8 cellular contexts compared by ENCODE assay signal in the genomic region with DNA sequence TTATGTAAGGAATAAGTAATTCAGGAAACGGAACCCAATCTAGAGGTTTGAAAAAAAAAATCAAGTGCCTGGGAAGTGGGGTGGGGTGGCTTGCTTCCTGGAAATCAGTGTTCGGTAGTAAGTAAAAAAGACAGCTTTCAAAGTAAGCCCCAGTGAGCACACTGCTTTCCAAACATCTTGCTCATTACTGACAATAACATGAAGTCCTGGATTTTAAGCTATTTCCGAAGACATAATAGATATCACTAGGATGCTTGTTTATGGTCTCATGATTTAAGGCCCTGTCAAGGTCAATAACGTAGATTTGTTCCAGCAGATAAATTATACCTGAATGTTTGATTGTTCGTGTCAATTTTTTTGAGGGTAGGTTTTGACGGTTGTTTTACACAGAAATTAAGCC. TPM values are rescaled to one million over a fixed set of nuclear protein-coding genes. Genes with fewer than 3 reads are reported as not detected.
A peak's percentile ranks its signal among the peaks of the same experiment; 100 is the strongest.
DNase-seq lines count a peak whose midpoint lies in the region; ATAC-seq and TF ChIP-seq lines count a peak whose summit lies in the region.

No MANE protein-coding gene starts in this region.

- peaks cover 5% of the 10 kb centered on the region for H3K36me3 Mint-ChIP-seq in Caco-2 (ENCODE audit: insufficient read depth, unreplicated experiment)
- H3K36me3 Mint-ChIP-seq in effector memory CD8-positive, alpha-beta T cell (ENCODE audit: insufficient read depth), result peaks cover 30% of the 10 kb centered on the region

- peak overlapping the region; percentile 86 for H3K27ac ChIP-seq in OCI-LY1 (ENCODE audit: low read depth, low read length, poor library complexity, severe bottlenecking)

- no peaks in the 10 kb centered on the region for H3K36me3 ChIP-seq in Caco-2 (ENCODE audit: control insufficient read depth, insufficient read depth, low read length)
- no peaks in the 10 kb centered on the region for H3K36me3 ChIP-seq in OCI-LY1 (ENCODE audit: insufficient read depth, low read length)
- no peaks in the 10 kb centered on the region for H3K36me3 ChIP-seq in neuron (ENCODE audit: insufficient read depth, low read length)

- H3K4me3 ChIP-seq in Caco-2 (ENCODE audit: low read depth, low read length) (no peak overlapping the region), OCI-LY1 (ENCODE audit: low read depth, low read length, poor library complexity, severe bottlenecking) (peak overlapping the region; percentile 71), neuron (ENCODE audit: low read length) (peak overlapping the region; percentile 76)

- H3K4me3 Mint-ChIP-seq in Caco-2 (ENCODE audit: unreplicated experiment), result peak overlapping the region; percentile 90
- peak overlapping the region; percentile 97 to 98 for H3K4me3 Mint-ChIP-seq in effector memory CD8-positive, alpha-beta T cell

- H3K79me2 ChIP-seq in OCI-LY1 (ENCODE audit: insufficient read depth, low read length), result peaks cover 27% of the 10 kb centered on the region

- H4K20me1 ChIP-seq in OCI-LY1 (ENCODE audit: insufficient read depth, low read length), result no peaks in the 10 kb centered on the region

- TF ChIP-seq CTCF in Caco-2 (IDR thresholded peaks at IDR 0.05; ENCODE audit: insufficient read depth in 1 of 2, low read depth in 1 of 2, low read length in 1 of 2, severe bottlenecking in 1 of 2, unreplicated experiment in 1 of 2) (no peak), OCI-LY1 (IDR thresholded peaks at IDR 0.05; ENCODE audit: low read length) (no peak)

- BruUV-seq in Caco-2 (replicated peaks; lab: Mats Ljungman, UMichigan), result no TSS peak

- ATAC-seq in effector memory CD8-positive, alpha-beta T cell (replicated peaks), result no peak
- ATAC-seq in HG02884 (IDR thresholded peaks at IDR 0.05; ENCODE audit: unreplicated experiment), result no peak

- no peak overlapping the region for H3K27ac Mint-ChIP-seq in Caco-2 (ENCODE audit: unreplicated experiment)
- peak overlapping the region; percentile 95 to 98 for H3K27ac Mint-ChIP-seq in effector memory CD8-positive, alpha-beta T cell

- DNase-seq in Caco-2 (no peak), epidermal melanocyte (ENCODE audit: insufficient read length, low spot score) (no peak), 8988T (no peak)
- DNase-seq in effector memory CD8-positive, alpha-beta T cell, result no peak
- DNase-seq in central memory CD4-positive, alpha-beta T cell, result no peak

- POLR2A ChIA-PET in Caco-2 (lab: Charles Lee), result no interaction called here

- CTCF ChIA-PET in Caco-2 (lab: Charles Lee), result no interaction called here

- no peaks in the 10 kb centered on the region for H3K4me1 Mint-ChIP-seq in Caco-2 (ENCODE audit: low read depth, unreplicated experiment)
- H3K4me1 Mint-ChIP-seq in effector memory CD8-positive, alpha-beta T cell (ENCODE audit: low read depth in 2 of 2), result peaks cover 32 to 63% of the 10 kb centered on the region in 2 donors

- no peaks in the 10 kb centered on the region for H3K9me3 Mint-ChIP-seq in Caco-2 (ENCODE audit: unreplicated experiment)
- H3K9me3 Mint-ChIP-seq in effector memory CD8-positive, alpha-beta T cell, result no peaks in the 10 kb centered on the region

- no peaks in the 10 kb centered on the region for H3F3A ChIP-seq in OCI-LY1 (ENCODE audit: insufficient read depth, low read length)

- intact Hi-C loops in Caco-2 (cut with micrococcal nuclease; ENCODE audit: unreplicated experiment), result loop anchor here (2.0 to 5.0 kb wide), 2 partner anchors 15 to 44 kb away; no protein-coding TSS in a partner anchor

- H3K9me2 ChIP-seq in OCI-LY1 (ENCODE audit: low read depth, low read length), result no peaks in the 10 kb centered on the region

- H3K27me3 ChIP-seq in Caco-2 (replicated peaks; ENCODE audit: control insufficient read depth, insufficient read depth, low read length), result no peaks in the 10 kb centered on the region
- no peaks in the 10 kb centered on the region for H3K27me3 ChIP-seq in OCI-LY1 (ENCODE audit: insufficient read depth, low read length)
- H3K27me3 ChIP-seq in neuron (ENCODE audit: insufficient read depth, low read length), result peaks cover 13% of the 10 kb centered on the region

- H2AFZ ChIP-seq in OCI-LY1 (ENCODE audit: low read length) (no peak overlapping the region), neuron (ENCODE audit: low read depth, low read length) (peak overlapping the region; percentile 97)

- H3K4me1 ChIP-seq in Caco-2 (no peaks in the 10 kb centered on the region), OCI-LY1 (ENCODE audit: insufficient read depth, low read length, severe bottlenecking) (peaks cover 59% of the 10 kb centered on the region), neuron (ENCODE audit: insufficient read depth, low read length) (peaks cover 6% of the 10 kb centered on the region)

- H3K9ac ChIP-seq in OCI-LY1 (ENCODE audit: low read length), result peak overlapping the region; percentile 78

- peaks cover 15% of the 10 kb centered on the region for H3K27me3 Mint-ChIP-seq in Caco-2 (ENCODE audit: insufficient read depth, unreplicated experiment)
- H3K27me3 Mint-ChIP-seq in effector memory CD8-positive, alpha-beta T cell, result no peaks in the 10 kb centered on the region

- H3K9me3 ChIP-seq in Caco-2 (no peaks in the 10 kb centered on the region), OCI-LY1 (ENCODE audit: low read length) (no peaks in the 10 kb centered on the region), neuron (ENCODE audit: low read length) (no peaks in the 10 kb centered on the region)

- peak overlapping the region; percentile 74 for H3K4me2 ChIP-seq in OCI-LY1 (ENCODE audit: low read length)

RNA-seq across cellular contexts. Expression of a gene that starts 1.3 kb away (rescaled TPM):
- 0.42 and 0.54 TPM in 2 replicates for total RNA-seq in Caco-2 (2022)

RNA-seq across cellular contexts. Expression of a gene that starts 29.7 kb away (rescaled TPM):
- total RNA-seq in Caco-2 (2022), result not detected in 2 replicates
